In the genomic region with DNA sequence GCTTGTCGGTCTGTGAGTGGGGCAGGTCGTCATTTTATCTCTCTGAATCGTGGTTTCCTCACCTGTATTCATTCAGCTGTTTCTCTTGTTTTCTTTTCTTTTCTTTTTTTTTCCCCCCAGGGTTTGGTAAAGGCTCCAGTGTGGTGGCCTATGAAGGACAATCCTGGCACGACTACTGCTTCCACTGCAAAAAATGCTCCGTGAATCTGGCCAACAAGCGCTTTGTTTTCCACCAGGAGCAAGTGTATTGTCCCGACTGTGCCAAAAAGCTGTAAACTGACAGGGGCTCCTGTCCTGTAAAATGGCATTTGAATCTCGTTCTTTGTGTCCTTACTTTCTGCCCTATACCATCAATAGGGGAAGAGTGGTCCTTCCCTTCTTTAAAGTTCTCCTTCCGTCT, we compare ENCODE assay signal across 17 cellular contexts. TPM values are rescaled to one million over a fixed set of nuclear protein-coding genes. Genes with fewer than 3 reads are reported as not detected.
A peak's percentile ranks its signal among the peaks of the same experiment; 100 is the strongest.
DNase-seq lines count a peak whose midpoint lies in the region; ATAC-seq, FAIRE-seq and TF ChIP-seq lines count a peak whose summit lies in the region.
"Had no signal": no experiment of that assay in that cellular context is flagged by ENCODE, and none has a peak within 500 bp of the region (broad histone marks: within the 10 kb centered on the region; RNA-seq: fewer than 3 reads in every experiment).

No MANE protein-coding gene starts in this region.

- H3K27me3 ChIP-seq in BLaER1 (peaks cover 95% of the 10 kb centered on the region), esophagus muscularis mucosa (no peaks in the 10 kb centered on the region), sigmoid colon (no peaks in the 10 kb centered on the region)
- H3K27me3 ChIP-seq: testis had no signal

- no peak for ATAC-seq in HG02885 (IDR thresholded peaks at IDR 0.05; ENCODE audit: poor library complexity, unreplicated experiment)

- H3K36me3 Mint-ChIP-seq in IgD-negative memory B cell: no peaks in the 10 kb centered on the region
- H3K36me3 Mint-ChIP-seq: CD4-positive, CD25-positive, alpha-beta regulatory T cell had no signal

- H3K4me3 ChIP-seq in BLaER1 (peak overlapping the region; percentile 47), esophagus muscularis mucosa (no peak overlapping the region), sigmoid colon (no peak overlapping the region)
- H3K4me3 ChIP-seq: lung, smooth muscle cell, testis had no signal

- H3K27me3 Mint-ChIP-seq in IgD-negative memory B cell: peaks cover 4% of the 10 kb centered on the region
- H3K27me3 Mint-ChIP-seq: activated CD4-positive, alpha-beta memory T cell treated with anti-CD3 and anti-CD28 coated beads for 36 hours; activated naive CD8-positive, alpha-beta T cell treated with anti-CD3 and anti-CD28 coated beads for 36 hours; CD4-positive, CD25-positive, alpha-beta regulatory T cell had no signal

- peaks cover 83% of the 10 kb centered on the region for H3K4me1 ChIP-seq in BLaER1
- H3K4me1 ChIP-seq in esophagus muscularis mucosa: peaks cover 31 to 64% (median 62%) of the 10 kb centered on the region in 4 donors
- peaks cover 0 to 56% (median 48%) of the 10 kb centered on the region in 4 donors for H3K4me1 ChIP-seq in sigmoid colon
- H3K4me1 ChIP-seq: testis had no signal

- no peak overlapping the region; the same call in 1 of the 2 replicates for H3K9ac ChIP-seq in BLaER1
- H3K9ac ChIP-seq: KMS-11 had no signal

- no peak for FAIRE-seq in GM12892 (lab: Jason Lieb, UNC)

- H3K9me3 ChIP-seq in BLaER1 (no peaks in the 10 kb centered on the region), esophagus muscularis mucosa (no peaks in the 10 kb centered on the region), sigmoid colon (no peaks in the 10 kb centered on the region)
- H3K9me3 ChIP-seq: testis had no signal

- H3K4me2 ChIP-seq in BLaER1: peak overlapping the region; percentile 73
- H3K4me2 ChIP-seq: KMS-11, smooth muscle cell had no signal

- H3K27ac Mint-ChIP-seq in IgD-negative memory B cell: peak overlapping the region in 2 of 3 donors; percentile 17 to 83
- H3K27ac Mint-ChIP-seq: activated CD4-positive, alpha-beta memory T cell treated with anti-CD3 and anti-CD28 coated beads for 36 hours; activated naive CD8-positive, alpha-beta T cell treated with anti-CD3 and anti-CD28 coated beads for 36 hours; WTC11 had no signal

- intact Hi-C loops in esophagus muscularis mucosa (cut with DNase I): loop anchor here (2.0 to 5.0 kb wide), 3 partner anchors 43 to 162 kb away; a partner anchor contains a TSS
- intact Hi-C loops in sigmoid colon (cut with DNase I): loop anchor here (2.0 kb wide), 2 partner anchors 41 to 181 kb away; no protein-coding TSS in a partner anchor

- TF ChIP-seq CTCF in esophagus muscularis mucosa (IDR thresholded peaks at IDR 0.05): no peak
- no peak for TF ChIP-seq CTCF in sigmoid colon (IDR thresholded peaks at IDR 0.05)

- peak overlapping the region in 2 of 4 donors; percentile 66 to 82 for H3K4me3 Mint-ChIP-seq in IgD-negative memory B cell
- H3K4me3 Mint-ChIP-seq: activated CD4-positive, alpha-beta memory T cell treated with anti-CD3 and anti-CD28 coated beads for 36 hours; activated naive CD8-positive, alpha-beta T cell treated with anti-CD3 and anti-CD28 coated beads for 36 hours; CD4-positive, CD25-positive, alpha-beta regulatory T cell; WTC11 had no signal

- peaks cover 23 to 34% (median 33%) of the 10 kb centered on the region in 3 donors for H3K4me1 Mint-ChIP-seq in IgD-negative memory B cell

- peaks cover 60% of the 10 kb centered on the region; the same call in 1 of the 2 replicates for H4K20me1 ChIP-seq in BLaER1

- H3K36me3 ChIP-seq in BLaER1 (peaks cover 24% of the 10 kb centered on the region), esophagus muscularis mucosa (peaks cover 11 to 48% (median 41%) of the 10 kb centered on the region in 4 donors), sigmoid colon (peaks cover 0 to 31% (median 14%) of the 10 kb centered on the region in 4 donors)

- WGBS in esophagus muscularis mucosa: 28% methylated on average over 9 of the region's 9 CpGs
- WGBS in sigmoid colon, 2 donors: 65 to 69% methylated on average over 9 of the region's 9 CpGs

- no peak for TF ChIP-seq EP300 in esophagus muscularis mucosa (IDR thresholded peaks at IDR 0.05)
- TF ChIP-seq EP300 in sigmoid colon (IDR thresholded peaks at IDR 0.05): no peak

- TF ChIP-seq POLR2A in esophagus muscularis mucosa (IDR thresholded peaks at IDR 0.05; ENCODE audit: low read depth) (no peak), sigmoid colon (IDR thresholded peaks at IDR 0.05) (no peak), GM12892 (IDR thresholded peaks at IDR 0.05; ENCODE audit: low read depth, low read length) (no peak)

- H3K9me3 Mint-ChIP-seq in IgD-negative memory B cell: no peaks in the 10 kb centered on the region
- H3K9me3 Mint-ChIP-seq: activated CD4-positive, alpha-beta memory T cell treated with anti-CD3 and anti-CD28 coated beads for 36 hours; activated naive CD8-positive, alpha-beta T cell treated with anti-CD3 and anti-CD28 coated beads for 36 hours; CD4-positive, CD25-positive, alpha-beta regulatory T cell; WTC11 had no signal

- H3K27ac ChIP-seq in BLaER1: peak overlapping the region; percentile 48
- H3K27ac ChIP-seq in esophagus muscularis mucosa (replicated peaks in 1 of 4): peak overlapping the region; percentile 86 to 99 (median 96)
- H3K27ac ChIP-seq in sigmoid colon: peak overlapping the region; percentile 78 to 99 (median 95)
- H3K27ac ChIP-seq: KMS-11, testis had no signal

- DNase-seq in esophagus muscularis mucosa (ENCODE audit: extremely low spot score): no peak
- DNase-seq in sigmoid colon: no peak
- DNase-seq in foreskin melanocyte: no peak
- DNase-seq in C1 segment of cervical spinal cord (lab: John Stamatoyannopoulos, UW): no peak
- no peak for DNase-seq in GM12892 (ENCODE audit: insufficient read length)
- DNase-seq: cerebellar nuclear complex had no signal

RNA-seq across cellular contexts. Expression of a gene that starts 41.4 kb away (rescaled TPM):
- polyA plus RNA-seq in IgD-negative memory B cell (8.7 TPM), sigmoid colon (1 to 10 TPM in 2 of 3 donors, under 1 TPM in 1; 0.92 to 3.6 (median 3.0) TPM)
- total RNA-seq in esophagus muscularis mucosa (10 to 100 TPM; 14.5 to 21.2 (median 17.1) TPM), sigmoid colon (10 to 100 TPM; 11.3 to 21.0 (median 14.2) TPM)
- 10.8 TPM for polyA plus RNA-seq in GM12892 (2012; ENCODE audit: missing spikeins)
